ENCODE assay signal across 2 cellular contexts in the genomic region with DNA sequence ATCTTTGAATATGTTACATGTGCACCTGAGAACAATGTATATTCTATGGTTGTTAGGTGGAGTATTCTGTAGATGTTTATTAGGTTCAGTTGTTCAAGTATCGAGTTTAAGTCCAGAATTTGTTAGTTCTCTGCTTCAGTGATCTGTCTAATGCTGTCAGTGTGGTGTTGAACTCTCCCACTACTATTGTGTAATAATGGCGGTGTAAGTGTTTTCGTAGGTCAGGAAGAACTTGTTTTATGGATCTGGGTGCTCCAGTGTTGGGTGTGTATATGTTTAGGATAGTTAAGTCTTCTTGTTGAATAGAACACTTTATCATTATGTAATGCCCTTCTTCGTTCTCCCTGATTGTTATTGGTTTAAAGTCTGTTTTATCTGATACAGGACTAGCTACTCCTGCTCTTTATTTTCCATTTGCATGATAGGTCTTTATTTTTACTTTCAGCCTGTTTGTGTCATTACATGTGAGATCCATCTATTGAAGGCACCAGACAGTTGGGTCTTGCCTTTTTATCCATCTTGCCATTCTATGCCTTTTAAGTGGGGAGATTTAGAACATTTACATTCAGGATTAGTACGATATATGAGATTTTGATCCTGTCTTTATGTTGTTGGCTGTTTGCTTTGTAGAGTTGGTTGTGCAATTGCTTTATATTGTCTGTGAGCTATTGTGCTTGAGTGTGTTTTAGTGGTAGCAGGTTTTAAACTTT.
TF ChIP-seq lines count a peak whose summit lies in the region.

No MANE protein-coding gene starts in this region.

TF ChIP-seq in GM12891, 5 proteins besides CTCF, POLR2A, EP300 and RAD21:
- TF ChIP-seq POU2F2 (IDR thresholded peaks at IDR 0.05; ENCODE audit: low read depth, low read length): no peak
- no peak for TF ChIP-seq POLR2AphosphoS5 (IDR thresholded peaks at IDR 0.05; ENCODE audit: low read depth, low read length)
- TF ChIP-seq SPI1 (IDR thresholded peaks at IDR 0.05; ENCODE audit: low read depth, low read length): no peak
- no peak for TF ChIP-seq TAF1 (IDR thresholded peaks at IDR 0.05; ENCODE audit: low read depth, low read length)
- TF ChIP-seq PAX5 (IDR thresholded peaks at IDR 0.05; ENCODE audit: insufficient read depth, low read length, severe bottlenecking): no peak

TF ChIP-seq in IMR-90, 13 proteins besides CTCF, POLR2A, EP300 and RAD21 (continued from another document):
- TF ChIP-seq CEBPB (IDR thresholded peaks at IDR 0.05; ENCODE audit: low read depth, low read length): peak; percentile 74
TF ChIP-seq in IMR-90: peak in this region for 1.
